ENCODE assay signal across 8 cellular contexts in the genomic region with DNA sequence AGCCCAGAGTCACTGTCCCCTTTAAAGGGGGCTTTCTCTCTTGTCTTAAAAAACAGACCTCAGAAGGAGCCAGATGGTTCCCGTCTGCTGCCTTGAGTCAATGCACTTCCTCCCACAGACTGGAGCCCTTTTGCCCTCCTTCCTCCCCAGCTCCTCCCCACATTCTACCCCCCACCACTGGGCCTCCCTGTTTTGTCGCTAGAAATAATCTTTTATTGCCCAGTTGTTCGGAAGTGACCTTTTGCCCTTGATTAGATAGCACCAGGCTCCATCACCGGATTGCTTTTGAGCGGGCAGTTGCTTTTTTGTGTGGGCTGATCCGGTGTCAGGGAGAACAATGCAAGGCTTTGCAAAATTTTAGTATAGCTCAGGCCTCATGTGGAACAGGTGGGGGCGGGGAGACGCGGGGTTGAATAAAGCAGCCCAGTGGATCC. TPM values are rescaled to one million over a fixed set of nuclear protein-coding genes. Genes with fewer than 3 reads are reported as not detected.
A peak's percentile ranks its signal among the peaks of the same experiment; 100 is the strongest.
DNase-seq lines count a peak whose midpoint lies in the region; ATAC-seq, FAIRE-seq and TF ChIP-seq lines count a peak whose summit lies in the region.

No MANE protein-coding gene starts in this region.

- H3K4me1 ChIP-seq in K562 (replicated peaks in 1 of 2; ENCODE audit: control insufficient read depth in 2 of 2, insufficient read depth in 2 of 2, low read length in 2 of 2) (peaks cover 0 to 8% of the 10 kb centered on the region in 2 experiments; a peak in 4 of 5 replicates), liver (ENCODE audit: control insufficient read depth in 4 of 4, insufficient read depth in 4 of 4, low read length in 3 of 4) (peaks cover 0 to 4% (median 0%) of the 10 kb centered on the region in 4 donors), tibial nerve (peaks cover 0 to 18% (median 13%) of the 10 kb centered on the region in 4 donors)

- CTCF ChIA-PET in K562 (lab: Yijun Ruan, JAX; ENCODE audit: low intra/inter-chr PET ratio) = no interaction called here

- no peak for DNase-seq in activated naive CD4-positive, alpha-beta T cell treated with anti-CD3 and anti-CD28 coated beads, Interleukin-2, amount 50 U/mL, for 16 hours
- peak; percentile 64 for DNase-seq in NOMO-1 treated with dmso at 0.1 percent for 144 hours (lab: John Stamatoyannopoulos, UW; ENCODE audit: unreplicated experiment)
- peak; percentile 39 to 72 (median 58) for DNase-seq in K562 (ENCODE audit: extremely low read depth in 1 of 4, low spot score in 3 of 4)
- peak in 1 of 2 donors; percentile 7 for DNase-seq in tibial nerve (ENCODE audit: low spot score in 2 of 2)
- no peak for DNase-seq in HK-2 (ENCODE audit: unreplicated experiment)

- H3K36me3 ChIP-seq in K562 (ENCODE audit: control insufficient read depth, insufficient read depth, low read length) (no peaks in the 10 kb centered on the region), liver (ENCODE audit: control insufficient read depth in 4 of 4, insufficient read depth in 3 of 4, low read depth in 1 of 4, low read length in 3 of 4) (no peaks in the 10 kb centered on the region), tibial nerve (no peaks in the 10 kb centered on the region)

- no peaks in the 10 kb centered on the region for H3K27me3 ChIP-seq in K562 (ENCODE audit: control insufficient read depth in 2 of 2, insufficient read depth in 2 of 2, low read length in 2 of 2)
- H3K27me3 ChIP-seq in liver (ENCODE audit: control insufficient read depth in 4 of 4, insufficient read depth in 4 of 4, low read length in 3 of 4) = no peaks in the 10 kb centered on the region
- H3K27me3 ChIP-seq in tibial nerve = no peaks in the 10 kb centered on the region

- H3K27ac Mint-ChIP-seq in activated naive CD4-positive, alpha-beta T cell treated with anti-CD3 and anti-CD28 coated beads, Interleukin-2, amount 50 U/mL, for 24 hours = peak overlapping the region; percentile 17

- in situ Hi-C loops in K562 (cut with MboI) = no loop called here

- H3K9me3 ChIP-seq in K562 (replicated peaks; ENCODE audit: control insufficient read depth, insufficient read depth, low read depth, low read length) (no peaks in the 10 kb centered on the region), liver (ENCODE audit: control insufficient read depth in 4 of 4, low read length in 3 of 4) (no peaks in the 10 kb centered on the region), tibial nerve (no peaks in the 10 kb centered on the region)

- TF ChIP-seq POLR2A in K562 (conservative IDR thresholded peaks at IDR 0.05) (no peak), tibial nerve (IDR thresholded peaks at IDR 0.05) (no peak)

- H3K27ac ChIP-seq in K562 (ENCODE audit: extremely low read depth, low read depth, low read length) (peak overlapping the region; percentile 54), liver (ENCODE audit: low read depth in 1 of 2, low read length in 2 of 2) (no peak overlapping the region), tibial nerve (peak overlapping the region in 3 of 4 donors; percentile 8 to 59 (median 13))

- TF ChIP-seq CTCF in K562 (IDR thresholded peaks at IDR 0.05 in 2 of 3, conservative IDR thresholded peaks at IDR 0.05 in 1 of 3; ENCODE audit: insufficient read depth in 2 of 3, low read depth in 1 of 3, low read length in 3 of 3) = no peak
- TF ChIP-seq CTCF in liver (IDR thresholded peaks at IDR 0.05; ENCODE audit: low read depth, low read length, missing input control) = no peak
- no peak for TF ChIP-seq CTCF in tibial nerve (IDR thresholded peaks at IDR 0.05)

- no peaks in the 10 kb centered on the region for H3K9me1 ChIP-seq in K562 (ENCODE audit: control insufficient read depth, insufficient read depth, low read length)

- TF ChIP-seq RAD21 in K562 (CRISPR knock-in tag; conservative IDR thresholded peaks at IDR 0.05 in 1 of 2, IDR thresholded peaks at IDR 0.05 in 1 of 2) (no peak), liver (IDR thresholded peaks at IDR 0.05) (peak in 1 of 2 donors; percentile 24)

- H3K4me3 Mint-ChIP-seq in activated naive CD4-positive, alpha-beta T cell treated with anti-CD3 and anti-CD28 coated beads, Interleukin-2, amount 50 U/mL, for 24 hours = peak overlapping the region; percentile 33

- H3K9me3 Mint-ChIP-seq in activated naive CD4-positive, alpha-beta T cell treated with anti-CD3 and anti-CD28 coated beads, Interleukin-2, amount 50 U/mL, for 24 hours = peaks cover 2% of the 10 kb centered on the region

- intact Hi-C loops in K562 (cut with micrococcal nuclease) = loop anchor here (5.0 kb wide), 1 partner anchor 47 kb away; a partner anchor contains a TSS

- WGBS in K562 (ENCODE audit: insufficient coverage, low coverage, missing lambda C conversion rate) = 5% methylated on average over 9 of the region's 9 CpGs
- 32% methylated on average over 9 of the region's 9 CpGs for WGBS in liver
- 14 to 16% methylated on average over 9 of the region's 9 CpGs for WGBS in tibial nerve, 2 donors

- H3K36me3 Mint-ChIP-seq in activated naive CD4-positive, alpha-beta T cell treated with anti-CD3 and anti-CD28 coated beads, Interleukin-2, amount 50 U/mL, for 24 hours = no peaks in the 10 kb centered on the region

- peaks cover 17% of the 10 kb centered on the region for H3K4me1 Mint-ChIP-seq in activated naive CD4-positive, alpha-beta T cell treated with anti-CD3 and anti-CD28 coated beads, Interleukin-2, amount 50 U/mL, for 24 hours

- H3K79me2 ChIP-seq in K562 (ENCODE audit: control insufficient read depth, insufficient read depth, low read length) = no peaks in the 10 kb centered on the region

- POLR2A ChIA-PET in K562 (lab: Yijun Ruan, JAX) = no interaction called here

- peak overlapping the region; percentile 29 for H3K4me2 ChIP-seq in K562 (ENCODE audit: insufficient read depth, low read length)

- FAIRE-seq in K562 (lab: Jason Lieb, UNC) = peak; percentile 78

- H3K27me3 Mint-ChIP-seq in activated naive CD4-positive, alpha-beta T cell treated with anti-CD3 and anti-CD28 coated beads, Interleukin-2, amount 50 U/mL, for 24 hours = peaks cover 4% of the 10 kb centered on the region

- H2AFZ ChIP-seq in K562 (ENCODE audit: low read depth, low read length) = peak overlapping the region; percentile 86

- BruUV-seq in K562 (replicated peaks; lab: Mats Ljungman, UMichigan) = no TSS peak

- H3K4me3 ChIP-seq in K562 (no peak overlapping the region), liver (ENCODE audit: low read depth in 1 of 3, low read length in 3 of 3) (no peak overlapping the region), tibial nerve (no peak overlapping the region)

- ATAC-seq in HG02943 (IDR thresholded peaks at IDR 0.05; ENCODE audit: low read depth, unreplicated experiment) (peak; percentile 90), K562 (peak; percentile 95)

- no peak overlapping the region; a peak in 2 of 4 replicates for H3K9ac ChIP-seq in K562 (ENCODE audit: insufficient read depth in 1 of 2, low read depth in 2 of 2, low read length in 2 of 2)
- no peak overlapping the region for H3K9ac ChIP-seq in liver (ENCODE audit: low read depth in 1 of 2, low read length in 2 of 2)

- TF ChIP-seq EP300 in K562 (IDR thresholded peaks at IDR 0.05; ENCODE audit: low read length) (peak; percentile 59; the same call in 1 of the 2 replicates), tibial nerve (IDR thresholded peaks at IDR 0.05) (no peak)

- H4K20me1 ChIP-seq in K562 (replicated peaks; ENCODE audit: control insufficient read depth, insufficient read depth, low read length) = no peaks in the 10 kb centered on the region

TF ChIP-seq in K562, 482 proteins besides CTCF, POLR2A, EP300 and RAD21 (continues in another document):
- peak in 1 of 2 experiments; percentile 30; a peak in 1 of 4 replicates for TF ChIP-seq MAZ (CRISPR knock-in tag; conservative IDR thresholded peaks at IDR 0.05 in 1 of 2, IDR thresholded peaks at IDR 0.05 in 1 of 2)
- peak; percentile 37 to 56; a peak in 2 of 4 replicates for TF ChIP-seq TRIM24 (IDR thresholded peaks at IDR 0.05)
- no peak for TF ChIP-seq STAT5B (CRISPR knock-in tag; IDR thresholded peaks at IDR 0.05)
- no peak for TF ChIP-seq NFE2L1 (tag; IDR thresholded peaks at IDR 0.05; ENCODE audit: borderline replicate concordance, low read depth)
- TF ChIP-seq TAF1 (IDR thresholded peaks at IDR 0.05; ENCODE audit: control insufficient read depth, extremely low read depth, insufficient read depth, low read length, severe bottlenecking) = no peak
- no peak for TF ChIP-seq TAF9B (IDR thresholded peaks at IDR 0.05; ENCODE audit: partially characterized antibody)

TF ChIP-seq in liver, 16 proteins besides CTCF, POLR2A, EP300 and RAD21 (continues in another document):
- TF ChIP-seq SP1 (IDR thresholded peaks at IDR 0.05) (peak; percentile 17), TAF1 (conservative IDR thresholded peaks at IDR 0.05) (no peak), EGR1 (IDR thresholded peaks at IDR 0.05; ENCODE audit: low read depth in 2 of 2) (no peak), JUND (IDR thresholded peaks at IDR 0.05) (no peak), FOXA2 (IDR thresholded peaks at IDR 0.05) (no peak), GABPA (IDR thresholded peaks at IDR 0.05 in 1 of 2, conservative IDR thresholded peaks at IDR 0.05 in 1 of 2) (no peak)
- TF ChIP-seq, protein P1, sequence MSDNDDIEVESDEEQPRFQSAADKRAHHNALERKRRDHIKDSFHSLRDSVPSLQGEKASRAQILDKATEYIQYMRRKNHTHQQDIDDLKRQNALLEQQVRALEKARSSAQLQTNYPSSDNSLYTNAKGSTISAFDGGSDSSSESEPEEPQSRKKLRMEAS (IDR thresholded peaks at IDR 0.05) = no peak

RNA-seq across cellular contexts. Expression of a gene that starts 47.7 kb away (rescaled TPM):
- total RNA-seq in K562 (2011; cell fraction: chromatin; rRNA removed; ENCODE audit: low replicate concordance) = 3.2 TPM in 2 replicates
- total RNA-seq in K562 (2011; cell fraction: nucleolus; rRNA removed) = 1.4 and 2.3 TPM in 2 replicates
- total RNA-seq in K562 (2011; cell fraction: nucleoplasm; rRNA removed) = 2.4 and 3.0 TPM in 2 replicates
- 0.37 and 1.9 TPM in 2 replicates for total RNA-seq in K562 (2014; rRNA removed)
- 0.25 and 0.54 TPM in 2 replicates for total RNA-seq in K562 (2014; rRNA removed; fragmentation: Illumina TruSeq; extraction: Trizol)
- total RNA-seq in K562 (2015; rRNA removed; fragmentation: Illumina TruSeq; extraction: Trizol) = 0.15 and 0.29 TPM in 2 replicates
- total RNA-seq in K562 (2021) = 1.00 and 1.0 TPM in 2 replicates
- polyA plus RNA-seq in K562 (2011; rRNA removed) = 0.91 and 1.1 TPM in 2 replicates
- polyA plus RNA-seq in K562 (2011; cell fraction: cytosol; rRNA removed) = 0.66 and 1.4 TPM in 2 replicates
- polyA plus RNA-seq in K562 (2011; cell fraction: nucleus; rRNA removed) = 1.5 and 1.9 TPM in 2 replicates
- 0.30 and 0.32 TPM in 2 replicates for polyA plus RNA-seq in K562 (2012)
- 0.36 and 0.55 TPM in 2 replicates for polyA plus RNA-seq in K562 (2014; fragmentation: Illumina TruSeq; extraction: Trizol)
- under 1 TPM in 1 of 2 experiments, not detected in 1; 0.18 TPM for polyA plus RNA-seq in K562 (2014; fragmentation: Nextera tagmentation; extraction: Ambion mirVana)
- polyA plus RNA-seq in K562 (2014; rRNA removed) = 0.36 and 0.81 TPM in 2 replicates
- polyA minus RNA-seq in K562 (2011; rRNA and poly(A)+ RNA removed) = 1.1 and 2.4 TPM in 2 replicates
- 0.67 and 1.3 TPM in 2 replicates for polyA minus RNA-seq in K562 (2011; cell fraction: cytosol; rRNA and poly(A)+ RNA removed)
- 1.8 and 3.6 TPM in 2 replicates for polyA minus RNA-seq in K562 (2011; cell fraction: nucleus; rRNA and poly(A)+ RNA removed)
- total RNA-seq in liver = 10 to 100 TPM; 11.1 to 12.6 TPM
- 10 to 100 TPM; 12.2 to 20.3 TPM for polyA plus RNA-seq in liver
- total RNA-seq in tibial nerve = 100 to 1,000 TPM; 101 to 195 (median 169) TPM

Comparison
In these comparisons a context has a peak if more than half of its experiments do, and no peak if none do; other contexts are left out.
1. DNase-seq: peak in NOMO-1 treated with dmso at 0.1 percent for 144 hours (single experiment) and K562 (4 of 4); none in activated naive CD4-positive, alpha-beta T cell treated with anti-CD3 and anti-CD28 coated beads, Interleukin-2, amount 50 U/mL, for 16 hours (single experiment) and HK-2 (single experiment).
2. H3K27ac ChIP-seq: peak in K562 (single experiment) and tibial nerve (3 of 4); none in liver (0 of 2).
3. RNA of a gene that starts 47.7 kb away (total RNA-seq): 101 to 195 TPM in tibial nerve; 11.1 to 12.6 TPM in liver and 0.15 to 3.2 TPM in K562; every median in the first group is over 4 times any median in the second.